Comparison of ENCODE assay signal across 20 cellular contexts in genomic region chr3:151798476-151798875, GRCh38. TPM values are rescaled to one million over a fixed set of nuclear protein-coding genes. Genes with fewer than 3 reads are reported as not detected.
DNase-seq lines count a peak whose midpoint lies in the region; ATAC-seq and TF ChIP-seq lines count a peak whose summit lies in the region.
"Had no signal": no experiment of that assay in that cellular context is flagged by ENCODE, and none has a peak within 500 bp of the region (broad histone marks: within the 10 kb centered on the region; RNA-seq: fewer than 3 reads in every experiment).

No MANE protein-coding gene starts in this region.

- DNase-seq in HT1080 (ENCODE audit: low read depth) (peak; percentile 77), amniotic epithelial cell (ENCODE audit: low read depth) (peak; percentile 82), foreskin keratinocyte (no peak), smooth muscle cell (lab: John Stamatoyannopoulos, UW; ENCODE audit: unreplicated experiment) (no peak), NCI-H446 treated with DMSO at 0.1 percent for 48 hours (lab: John Stamatoyannopoulos, UW) (no peak), NCI-H526 (lab: John Stamatoyannopoulos, UW) (no peak)
- DNase-seq: BE2C; Calu3; CD4-positive, alpha-beta T cell; KG1; MG63; NCI-H1092 treated with DMSO at 0.1 percent for 48 hours; NCI-H1694 treated with DMSO at 0.1 percent for 48 hours; NCI-H2107; NCI-H345; SJCRH30; SW 1271 had no signal

- TF ChIP-seq CTCF in foreskin keratinocyte (conservative IDR thresholded peaks at IDR 0.05) (no peak), smooth muscle cell (IDR thresholded peaks at IDR 0.05; ENCODE audit: borderline replicate concordance, insufficient read depth, poor library complexity, severe bottlenecking) (no peak)

- H3K9ac ChIP-seq in smooth muscle cell (ENCODE audit: low read depth): no peak overlapping the region

- 39% methylated on average over 2 of the region's 2 CpGs for WGBS in smooth muscle cell (ENCODE audit: low lambda C conversion rate)

- H3K27ac ChIP-seq in foreskin keratinocyte (no peak overlapping the region), smooth muscle cell (ENCODE audit: low read depth) (peak overlapping the region; percentile 42)
- H3K27ac ChIP-seq: SJCRH30 had no signal

- peak; percentile 25 for ATAC-seq in foreskin keratinocyte
- no peak for ATAC-seq in HG03097 (IDR thresholded peaks at IDR 0.05; ENCODE audit: low FRiP score, unreplicated experiment)
- ATAC-seq: HCT116 had no signal

- H2AFZ ChIP-seq in smooth muscle cell (ENCODE audit: low read depth): no peak overlapping the region

- H3K79me2 ChIP-seq in smooth muscle cell (ENCODE audit: low read depth): no peaks in the 10 kb centered on the region

- H3K36me3 ChIP-seq in smooth muscle cell (ENCODE audit: low read depth): no peaks in the 10 kb centered on the region
- H3K36me3 ChIP-seq: BE2C, MG63, SJCRH30 had no signal

- H3F3A ChIP-seq in smooth muscle cell (ENCODE audit: low read depth): peaks cover 5% of the 10 kb centered on the region

- peaks cover 18% of the 10 kb centered on the region for H3K4me1 ChIP-seq in foreskin keratinocyte
- peaks cover 7% of the 10 kb centered on the region for H3K4me1 ChIP-seq in smooth muscle cell (ENCODE audit: low read depth)
- H3K4me1 ChIP-seq: SJCRH30 had no signal

- no peaks in the 10 kb centered on the region for H3K9me3 ChIP-seq in smooth muscle cell (replicated peaks; ENCODE audit: low read depth)
- H3K9me3 ChIP-seq: BE2C, MG63, SJCRH30 had no signal

- H4K20me1 ChIP-seq in smooth muscle cell (ENCODE audit: low read depth): no peaks in the 10 kb centered on the region

- no peaks in the 10 kb centered on the region for H3K27me3 ChIP-seq in foreskin keratinocyte
- no peaks in the 10 kb centered on the region for H3K27me3 ChIP-seq in smooth muscle cell (ENCODE audit: low read depth)
- H3K27me3 ChIP-seq: BE2C, MG63, SJCRH30 had no signal

- no peak overlapping the region for H3K4me2 ChIP-seq in smooth muscle cell

- H3K4me3 ChIP-seq in smooth muscle cell: no peak overlapping the region
- H3K4me3 ChIP-seq: MG63, SJCRH30 had no signal

RNA-seq across cellular contexts. Expression of gene AADAC, which starts 15.4 kb away (rescaled TPM):
- not detected in 2 replicates for total RNA-seq in HT1080 (2014; rRNA removed; shearing (Covaris generic))
- polyA plus RNA-seq in HT1080 (2015; cell fraction: cytosol; rRNA removed): 0.06 TPM in 1 of 2 replicates, not detected in the other
- not detected in 2 replicates for polyA plus RNA-seq in HT1080 (2015; cell fraction: nucleus; rRNA removed)
- total RNA-seq in foreskin keratinocyte (not detected in 2 replicates), smooth muscle cell (0.54 and 0.58 TPM in 2 replicates)
- polyA plus RNA-seq in foreskin keratinocyte (not detected in 2 replicates), smooth muscle cell (0.67 TPM in 1 of 2 replicates, not detected in the other)
- total RNA-seq: Calu3; CD4-positive, alpha-beta T cell; G401; SJCRH30 had no signal

Comparison
In these comparisons a context has a peak if more than half of its experiments do, and no peak if none do; other contexts are left out.
1. DNase-seq: peak in HT1080 (single experiment) and amniotic epithelial cell (single experiment); none in foreskin keratinocyte (0 of 2), smooth muscle cell (single experiment), NCI-H446 treated with DMSO at 0.1 percent for 48 hours (single experiment) and NCI-H526 (0 of 2).